Comparison of ENCODE assay signal across 24 cellular contexts in genomic region chr2:77519888-77520506, GRCh38. TPM values are rescaled to one million over a fixed set of nuclear protein-coding genes. Genes with fewer than 3 reads are reported as not detected.
DNase-seq lines count a peak whose midpoint lies in the region; FAIRE-seq and TF ChIP-seq lines count a peak whose summit lies in the region.
"Had no signal": no experiment of that assay in that cellular context is flagged by ENCODE, and none has a peak within 500 bp of the region (broad histone marks: within the 10 kb centered on the region; RNA-seq: fewer than 3 reads in every experiment).

No MANE protein-coding gene starts in this region.

- peak overlapping the region; percentile 47 for H3K4me2 ChIP-seq in astrocyte (ENCODE audit: low read length)

- H3K9ac ChIP-seq in HUES48 (ENCODE audit: low read depth, low read length) (peak overlapping the region; percentile 83), astrocyte (ENCODE audit: low read length) (no peak overlapping the region), iPS-18a (ENCODE audit: low read length) (peak overlapping the region; percentile 80), skeletal muscle tissue (ENCODE audit: low read depth in 1 of 3, low read length in 3 of 3) (no peak overlapping the region)
- H3K9ac ChIP-seq: parathyroid adenoma had no signal

- H3K4me3 ChIP-seq in HUES48 (ENCODE audit: low read depth, low read length): peak overlapping the region; percentile 59
- H3K4me3 ChIP-seq in astrocyte (ENCODE audit: insufficient read depth, low read depth, low read length): no peak overlapping the region
- H3K4me3 ChIP-seq in iPS-18a (ENCODE audit: low read length): peak overlapping the region; percentile 70
- peak overlapping the region in 1 of 3 donors; percentile 52 for H3K4me3 ChIP-seq in skeletal muscle tissue (ENCODE audit: low read length in 3 of 3)
- H3K4me3 ChIP-seq in Peyer's patch: no peak overlapping the region
- H3K4me3 ChIP-seq: ascending aorta had no signal

- no peak overlapping the region for H2AFZ ChIP-seq in astrocyte (ENCODE audit: low read depth, low read length)
- H2AFZ ChIP-seq: parathyroid adenoma had no signal

- H3K9me3 Mint-ChIP-seq in astrocyte (ENCODE audit: unreplicated experiment): no peaks in the 10 kb centered on the region
- peaks cover 5% of the 10 kb centered on the region for H3K9me3 Mint-ChIP-seq in activated naive CD8-positive, alpha-beta T cell treated with anti-CD3 and anti-CD28 coated beads for 36 hours

- H3K27ac ChIP-seq in HUES48 (ENCODE audit: low read depth, low read length): peak overlapping the region; percentile 96
- H3K27ac ChIP-seq in astrocyte (ENCODE audit: low read depth, low read length): no peak overlapping the region
- peak overlapping the region; percentile 97 for H3K27ac ChIP-seq in iPS-18a (ENCODE audit: low read length)
- peak overlapping the region; percentile 11 for H3K27ac ChIP-seq in skeletal muscle tissue (ENCODE audit: low read depth, low read length)
- H3K27ac ChIP-seq in Peyer's patch: no peak overlapping the region
- H3K27ac ChIP-seq: ascending aorta, parathyroid adenoma had no signal

- no peak for FAIRE-seq in astrocyte (lab: Jason Lieb, UNC)
- FAIRE-seq: HTR-8/SVneo, islet of Langerhans had no signal

- in situ Hi-C loops in G401 (cut with HindIII; ENCODE audit: low sequenced_read_pairs): no loop called here

- no peaks in the 10 kb centered on the region for H3K9me3 ChIP-seq in HUES48 (ENCODE audit: control insufficient read depth, insufficient read depth, low read length)
- H3K9me3 ChIP-seq in astrocyte (ENCODE audit: insufficient read depth, low read depth, low read length): no peaks in the 10 kb centered on the region
- no peaks in the 10 kb centered on the region for H3K9me3 ChIP-seq in iPS-18a (ENCODE audit: control insufficient read depth, low read depth, low read length)
- no peaks in the 10 kb centered on the region for H3K9me3 ChIP-seq in skeletal muscle tissue (ENCODE audit: control insufficient read depth in 3 of 3, low read length in 3 of 3)
- no peaks in the 10 kb centered on the region for H3K9me3 ChIP-seq in Peyer's patch
- H3K9me3 ChIP-seq: ascending aorta had no signal

- H3K27me3 Mint-ChIP-seq in astrocyte (ENCODE audit: low read depth, unreplicated experiment): peaks cover 2% of the 10 kb centered on the region
- H3K27me3 Mint-ChIP-seq in activated naive CD8-positive, alpha-beta T cell treated with anti-CD3 and anti-CD28 coated beads for 36 hours: no peaks in the 10 kb centered on the region
- H3K27me3 Mint-ChIP-seq: activated CD4-positive, alpha-beta T cell treated with anti-CD3 and anti-CD28 coated beads for 36 hours; activated naive CD4-positive, alpha-beta T cell treated with anti-CD3 and anti-CD28 coated beads, Interleukin-2, amount 10 ng/mL, durations not matched to agents 7 days and 5 days; CD4-positive, alpha-beta memory T cell; stimulated activated naive CD8-positive, alpha-beta T cell treated with anti-CD3 and anti-CD28 coated beads, Interleukin-15, amount 100 ng/mL, for 72 hours had no signal

- H3K79me2 ChIP-seq in astrocyte (ENCODE audit: insufficient read depth, low read length): no peaks in the 10 kb centered on the region
- H3K79me2 ChIP-seq: parathyroid adenoma had no signal

- no peaks in the 10 kb centered on the region for H3K36me3 Mint-ChIP-seq in astrocyte (ENCODE audit: low read depth, unreplicated experiment)
- H3K36me3 Mint-ChIP-seq in activated naive CD8-positive, alpha-beta T cell treated with anti-CD3 and anti-CD28 coated beads for 36 hours: no peaks in the 10 kb centered on the region
- H3K36me3 Mint-ChIP-seq: activated naive CD4-positive, alpha-beta T cell treated with anti-CD3 and anti-CD28 coated beads, Interleukin-2, amount 10 ng/mL, durations not matched to agents 7 days and 5 days; CD4-positive, alpha-beta memory T cell had no signal

- H3K36me3 ChIP-seq in HUES48 (ENCODE audit: control insufficient read depth, insufficient read depth, low read length): no peaks in the 10 kb centered on the region
- H3K36me3 ChIP-seq in astrocyte (ENCODE audit: insufficient read depth, low read length): no peaks in the 10 kb centered on the region
- no peaks in the 10 kb centered on the region for H3K36me3 ChIP-seq in iPS-18a (ENCODE audit: control insufficient read depth, low read depth, low read length)
- no peaks in the 10 kb centered on the region for H3K36me3 ChIP-seq in skeletal muscle tissue (ENCODE audit: control insufficient read depth in 3 of 3, insufficient read depth in 3 of 3, low read length in 3 of 3)
- no peaks in the 10 kb centered on the region for H3K36me3 ChIP-seq in Peyer's patch
- H3K36me3 ChIP-seq: ascending aorta had no signal

- TF ChIP-seq CTCF in astrocyte (IDR thresholded peaks at IDR 0.05; ENCODE audit: insufficient read depth, low read depth, low read length): no peak
- no peak for TF ChIP-seq CTCF in Peyer's patch (IDR thresholded peaks at IDR 0.05)

- H3K4me3 Mint-ChIP-seq in astrocyte (ENCODE audit: unreplicated experiment): no peak overlapping the region
- H3K4me3 Mint-ChIP-seq in activated naive CD8-positive, alpha-beta T cell treated with anti-CD3 and anti-CD28 coated beads for 36 hours: no peak overlapping the region
- H3K4me3 Mint-ChIP-seq: activated CD4-positive, alpha-beta T cell treated with anti-CD3 and anti-CD28 coated beads for 36 hours; activated naive CD4-positive, alpha-beta T cell treated with anti-CD3 and anti-CD28 coated beads, Interleukin-2, amount 10 ng/mL, durations not matched to agents 7 days and 5 days; activated T-cell treated with anti-CD3 and anti-CD28 coated beads, Interleukin-2, amount 50 U/mL, for 72 hours; CD4-positive, alpha-beta memory T cell; stimulated activated naive CD8-positive, alpha-beta T cell treated with anti-CD3 and anti-CD28 coated beads, Interleukin-15, amount 100 ng/mL, for 72 hours had no signal

- H4K20me1 ChIP-seq in astrocyte (ENCODE audit: insufficient read depth, low read length): no peaks in the 10 kb centered on the region

- peaks cover 8% of the 10 kb centered on the region for H3K4me1 Mint-ChIP-seq in astrocyte (ENCODE audit: low read depth, unreplicated experiment)
- no peaks in the 10 kb centered on the region for H3K4me1 Mint-ChIP-seq in activated naive CD8-positive, alpha-beta T cell treated with anti-CD3 and anti-CD28 coated beads for 36 hours
- H3K4me1 Mint-ChIP-seq: activated CD4-positive, alpha-beta T cell treated with anti-CD3 and anti-CD28 coated beads for 36 hours; activated naive CD4-positive, alpha-beta T cell treated with anti-CD3 and anti-CD28 coated beads, Interleukin-2, amount 10 ng/mL, durations not matched to agents 7 days and 5 days; CD4-positive, alpha-beta memory T cell; stimulated activated naive CD8-positive, alpha-beta T cell treated with anti-CD3 and anti-CD28 coated beads, Interleukin-15, amount 100 ng/mL, for 72 hours had no signal

- no peak for DNase-seq in astrocyte (ENCODE audit: low read depth)
- no peak for DNase-seq in Peyer's patch
- no peak for DNase-seq in activated naive CD8-positive, alpha-beta T cell treated with anti-CD3 and anti-CD28 coated beads for 36 hours
- no peak for DNase-seq in G401 (ENCODE audit: low spot score)
- no peak for DNase-seq in NCI-H524 treated with DMSO at 0.1 percent for 48 hours (lab: John Stamatoyannopoulos, UW)
- DNase-seq: activated CD4-positive, alpha-beta T cell treated with anti-CD3 and anti-CD28 coated beads for 36 hours; activated naive CD4-positive, alpha-beta T cell treated with anti-CD3 and anti-CD28 coated beads, Interleukin-2, amount 10 ng/mL, durations not matched to agents 7 days and 5 days; activated T-cell treated with anti-CD3 and anti-CD28 coated beads, Interleukin-2, amount 50 U/mL, for 72 hours; CD4-positive, alpha-beta memory T cell; DND-41; HCEC 1CT; mammary epithelial cell; NCI-H1105 treated with DMSO at 0.1 percent for 48 hours; NCI-H2081 treated with DMSO at 0.1 percent for 48 hours; NCI-H524; stimulated activated naive CD8-positive, alpha-beta T cell treated with anti-CD3 and anti-CD28 coated beads, Interleukin-15, amount 100 ng/mL, for 72 hours had no signal

- H3K4me1 ChIP-seq in HUES48 (ENCODE audit: control insufficient read depth, insufficient read depth, low read length) (peaks cover 66% of the 10 kb centered on the region), astrocyte (ENCODE audit: insufficient read depth, low read length) (no peaks in the 10 kb centered on the region), iPS-18a (ENCODE audit: control insufficient read depth, low read depth, low read length) (peaks cover 60% of the 10 kb centered on the region), skeletal muscle tissue (ENCODE audit: control insufficient read depth in 3 of 3, insufficient read depth in 3 of 3, low read length in 3 of 3) (no peaks in the 10 kb centered on the region), Peyer's patch (no peaks in the 10 kb centered on the region)
- H3K4me1 ChIP-seq: ascending aorta, parathyroid adenoma had no signal

- TF ChIP-seq POLR2A in Peyer's patch (IDR thresholded peaks at IDR 0.05): no peak

- H3K27ac Mint-ChIP-seq in astrocyte (ENCODE audit: unreplicated experiment): no peak overlapping the region
- H3K27ac Mint-ChIP-seq in activated naive CD8-positive, alpha-beta T cell treated with anti-CD3 and anti-CD28 coated beads for 36 hours: no peak overlapping the region
- H3K27ac Mint-ChIP-seq: activated CD4-positive, alpha-beta T cell treated with anti-CD3 and anti-CD28 coated beads for 36 hours; activated naive CD4-positive, alpha-beta T cell treated with anti-CD3 and anti-CD28 coated beads, Interleukin-2, amount 10 ng/mL, durations not matched to agents 7 days and 5 days; activated T-cell treated with anti-CD3 and anti-CD28 coated beads, Interleukin-2, amount 50 U/mL, for 72 hours; CD4-positive, alpha-beta memory T cell; stimulated activated naive CD8-positive, alpha-beta T cell treated with anti-CD3 and anti-CD28 coated beads, Interleukin-15, amount 100 ng/mL, for 72 hours had no signal

- no peaks in the 10 kb centered on the region for H3K27me3 ChIP-seq in HUES48 (ENCODE audit: control insufficient read depth, insufficient read depth, low read length)
- H3K27me3 ChIP-seq in astrocyte (ENCODE audit: insufficient read depth, low read length): no peaks in the 10 kb centered on the region
- no peaks in the 10 kb centered on the region for H3K27me3 ChIP-seq in iPS-18a (ENCODE audit: control insufficient read depth, insufficient read depth, low read length)
- no peaks in the 10 kb centered on the region for H3K27me3 ChIP-seq in skeletal muscle tissue (ENCODE audit: control insufficient read depth in 3 of 3, insufficient read depth in 3 of 3, low read length in 3 of 3)
- H3K27me3 ChIP-seq in Peyer's patch: no peaks in the 10 kb centered on the region
- H3K27me3 ChIP-seq: ascending aorta had no signal

RNA-seq across cellular contexts. Expression of gene LRRTM4, which starts 2.2 kb away (rescaled TPM):
- total RNA-seq in astrocyte (0.59 and 0.89 TPM in 2 replicates), skeletal muscle tissue (1.6 TPM), Peyer's patch (not detected)
- not detected for total RNA-seq in activated naive CD8-positive, alpha-beta T cell treated with anti-CD3 and anti-CD28 coated beads for 36 hours
- total RNA-seq in G401 (2014; rRNA removed; shearing (Covaris generic)): not detected in 2 replicates
- total RNA-seq: activated CD4-positive, alpha-beta T cell treated with anti-CD3 and anti-CD28 coated beads for 36 hours; activated CD8-positive, alpha-beta memory T cell treated with anti-CD3 and anti-CD28 coated beads for 36 hours; activated T-cell treated with anti-CD3 and anti-CD28 coated beads, Interleukin-2, amount 50 U/mL, for 72 hours; ascending aorta; CD4-positive, alpha-beta memory T cell; mammary epithelial cell had no signal

Comparison
In these comparisons a context has a peak if more than half of its experiments do, and no peak if none do; other contexts are left out.
1. H3K27ac ChIP-seq: peak in HUES48 (single experiment), iPS-18a (single experiment) and skeletal muscle tissue (single experiment); none in astrocyte (single experiment) and Peyer's patch (0 of 4).
2. H3K4me3 ChIP-seq: peak in HUES48 (single experiment) and iPS-18a (single experiment); none in astrocyte (single experiment) and Peyer's patch (0 of 4).
3. H3K9ac ChIP-seq: peak in HUES48 (single experiment) and iPS-18a (single experiment); none in astrocyte (single experiment) and skeletal muscle tissue (0 of 3).